23 cellular contexts compared by ENCODE assay signal in genomic region chr1:19861842-19862530, GRCh38. TPM values are rescaled to one million over a fixed set of nuclear protein-coding genes. Genes with fewer than 3 reads are reported as not detected.
"Had no signal": no experiment of that assay in that cellular context is flagged by ENCODE, and none has a peak within 500 bp of the region (broad histone marks: within the 10 kb centered on the region; RNA-seq: fewer than 3 reads in every experiment).

No MANE protein-coding gene starts in this region.

- H3K4me2 ChIP-seq: smooth muscle cell had no signal

- H3K9me3 Mint-ChIP-seq: type B pancreatic cell had no signal

- DNase-seq: cortex of kidney; dorsolateral prefrontal cortex; effector CD8-positive, alpha-beta T cell; gastrocnemius medialis; immature natural killer cell; left colon; left ventricle myocardium superior; mesendoderm; naive thymus-derived CD4-positive, alpha-beta T cell; ovary; right cardiac atrium; stimulated activated CD4-positive, alpha-beta T cell treated with anti-CD3 and anti-CD28 coated beads, Interleukin-2, amount 100 ng/mL, for 48 hours; stimulated activated naive CD4-positive, alpha-beta T cell treated with Interleukin-2 at 50 U/mL for 16 hours had no signal

- H3K27ac Mint-ChIP-seq: immature natural killer cell; naive thymus-derived CD4-positive, alpha-beta T cell; type B pancreatic cell had no signal

- H3K4me3 Mint-ChIP-seq: immature natural killer cell; naive thymus-derived CD4-positive, alpha-beta T cell; type B pancreatic cell had no signal

- H3K4me1 ChIP-seq: esophagus muscularis mucosa, vagina had no signal

- H3K9me3 ChIP-seq: gastrocnemius medialis, ovary, vagina had no signal

- H3K27me3 ChIP-seq: gastrocnemius medialis, ovary, vagina had no signal

- H3K36me3 Mint-ChIP-seq: immature natural killer cell, type B pancreatic cell had no signal

- ATAC-seq: gastrocnemius medialis; left ventricle myocardium superior; naive thymus-derived CD4-positive, alpha-beta T cell; right cardiac atrium had no signal

- H3K4me1 Mint-ChIP-seq: immature natural killer cell had no signal

- H3K4me3 ChIP-seq: dorsolateral prefrontal cortex, esophagus muscularis mucosa, gastrocnemius medialis, lung, ovary, smooth muscle cell, vagina had no signal

- H3K36me3 ChIP-seq: esophagus muscularis mucosa, gastrocnemius medialis, ovary, vagina had no signal

- H3K27ac ChIP-seq: dorsolateral prefrontal cortex, esophagus muscularis mucosa, gastrocnemius medialis, ovary, vagina had no signal

RNA-seq across cellular contexts. Expression of gene RNF186, which starts 46.9 kb away (rescaled TPM):
- total RNA-seq: chondrocyte; dorsolateral prefrontal cortex; esophagus muscularis mucosa; fibroblast of villous mesenchyme; kidney epithelial cell; left ventricle myocardium superior; lung; naive thymus-derived CD4-positive, alpha-beta T cell; posterior vena cava; right cardiac atrium; smooth muscle cell; vagina had no signal
- polyA plus RNA-seq: immature natural killer cell; lung; naive thymus-derived CD4-positive, alpha-beta T cell; neural cell; right cardiac atrium; smooth muscle cell had no signal
